1 cellular context compared by ENCODE assay signal in the genomic region with DNA sequence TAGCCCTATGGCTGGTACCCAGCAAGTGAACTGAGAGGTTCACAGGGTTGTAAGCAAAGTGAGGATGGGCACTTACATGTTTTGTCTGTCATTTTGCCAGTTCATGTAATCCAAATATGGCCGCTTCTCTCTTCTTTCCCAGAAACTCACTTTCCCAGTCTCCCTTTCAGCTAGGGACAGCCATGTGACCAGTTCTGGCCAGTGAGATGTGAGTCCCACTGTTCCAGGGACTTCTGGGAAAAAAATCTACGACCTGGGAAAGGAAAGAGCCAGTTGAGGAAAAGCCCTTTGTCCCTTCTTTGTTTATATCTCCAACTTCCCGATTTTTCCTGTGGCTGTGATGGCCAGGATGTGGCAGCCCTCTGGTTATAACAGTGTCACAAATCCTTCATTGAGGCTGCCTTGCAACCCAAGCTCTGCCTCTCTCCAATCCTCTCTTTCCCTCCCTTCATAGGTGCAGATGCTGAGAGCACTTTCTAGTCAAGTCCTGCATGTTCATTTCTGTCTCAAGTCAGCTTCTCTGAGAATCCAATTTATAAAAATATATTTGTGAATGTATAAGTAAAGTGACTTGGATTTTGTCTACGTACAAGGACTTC.
TF ChIP-seq lines count a peak whose summit lies in the region.

No MANE protein-coding gene starts in this region.

TF ChIP-seq in GM23338, 12 proteins besides CTCF, POLR2A, EP300 and RAD21 (continued from another document):
- no peak for TF ChIP-seq POLR2AphosphoS5 (IDR thresholded peaks at IDR 0.05; ENCODE audit: low read depth)
